Comparison of ENCODE assay signal across 1 cellular context in the genomic region with DNA sequence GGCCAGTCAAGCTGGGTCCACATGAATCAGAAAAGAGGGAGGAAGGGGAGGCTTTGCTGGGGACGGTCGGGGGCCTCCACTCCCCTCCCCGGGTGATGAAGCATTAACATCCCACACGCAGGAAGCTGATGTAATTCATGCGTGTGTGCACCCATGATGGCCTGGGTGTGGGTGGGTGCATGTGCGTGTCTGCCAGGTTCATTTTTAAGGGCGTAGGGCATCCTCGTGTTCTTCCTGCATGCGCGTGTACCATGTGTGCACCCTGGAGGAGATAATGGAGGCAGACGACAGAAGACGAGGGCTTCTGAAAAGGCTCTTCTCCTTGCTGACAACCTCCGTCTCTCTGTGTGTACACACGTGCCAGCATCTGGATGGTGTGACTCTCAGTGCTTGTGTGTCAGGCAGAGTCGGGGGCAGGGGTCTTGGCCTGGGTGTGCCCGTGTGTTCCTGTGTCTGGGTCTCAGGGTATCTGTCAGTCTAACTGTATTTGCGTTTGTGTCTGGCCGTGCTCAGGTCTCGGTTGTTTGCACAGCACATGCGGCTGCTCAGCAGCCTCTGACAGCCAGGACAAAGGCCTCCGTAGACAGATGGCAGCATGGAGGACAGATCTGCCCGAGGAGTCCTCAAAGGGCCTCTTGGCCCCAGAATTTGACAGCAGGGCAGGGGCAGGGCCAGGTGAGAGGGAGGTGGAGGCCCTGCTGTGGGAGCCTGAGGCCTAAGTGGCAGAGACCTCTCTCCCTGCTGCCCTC.
TF ChIP-seq lines count a peak whose summit lies in the region.

No MANE protein-coding gene starts in this region.

TF ChIP-seq in HepG2, 621 proteins besides CTCF, POLR2A, EP300 and RAD21 (continued from another document):
- TF ChIP-seq, protein P1, sequence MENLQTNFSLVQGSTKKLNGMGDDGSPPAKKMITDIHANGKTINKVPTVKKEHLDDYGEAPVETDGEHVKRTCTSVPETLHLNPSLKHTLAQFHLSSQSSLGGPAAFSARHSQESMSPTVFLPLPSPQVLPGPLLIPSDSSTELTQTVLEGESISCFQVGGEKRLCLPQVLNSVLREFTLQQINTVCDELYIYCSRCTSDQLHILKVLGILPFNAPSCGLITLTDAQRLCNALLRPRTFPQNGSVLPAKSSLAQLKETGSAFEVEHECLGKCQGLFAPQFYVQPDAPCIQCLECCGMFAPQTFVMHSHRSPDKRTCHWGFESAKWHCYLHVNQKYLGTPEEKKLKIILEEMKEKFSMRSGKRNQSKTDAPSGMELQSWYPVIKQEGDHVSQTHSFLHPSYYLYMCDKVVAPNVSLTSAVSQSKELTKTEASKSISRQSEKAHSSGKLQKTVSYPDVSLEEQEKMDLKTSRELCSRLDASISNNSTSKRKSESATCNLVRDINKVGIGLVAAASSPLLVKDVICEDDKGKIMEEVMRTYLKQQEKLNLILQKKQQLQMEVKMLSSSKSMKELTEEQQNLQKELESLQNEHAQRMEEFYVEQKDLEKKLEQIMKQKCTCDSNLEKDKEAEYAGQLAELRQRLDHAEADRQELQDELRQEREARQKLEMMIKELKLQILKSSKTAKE (CRISPR knock-in tag; IDR thresholded peaks at IDR 0.05; ENCODE audit: borderline replicate concordance) = peak; percentile 61
- no peak for TF ChIP-seq GABPA (IDR thresholded peaks at IDR 0.05; ENCODE audit: low read depth, low read length)
- no peak for TF ChIP-seq GABPA (CRISPR knock-in tag; IDR thresholded peaks at IDR 0.05; ENCODE audit: low read depth)
- TF ChIP-seq SOX5 (CRISPR knock-in tag; IDR thresholded peaks at IDR 0.05; ENCODE audit: borderline replicate concordance) = peak; percentile 74
- no peak for TF ChIP-seq ZNF773 (CRISPR knock-in tag; IDR thresholded peaks at IDR 0.05; ENCODE audit: borderline replicate concordance)
- no peak for TF ChIP-seq ZNF337 (CRISPR knock-in tag; IDR thresholded peaks at IDR 0.05; ENCODE audit: borderline replicate concordance, low read depth)
- no peak for TF ChIP-seq PITX1 (CRISPR knock-in tag; IDR thresholded peaks at IDR 0.05)
- TF ChIP-seq, protein P2, sequence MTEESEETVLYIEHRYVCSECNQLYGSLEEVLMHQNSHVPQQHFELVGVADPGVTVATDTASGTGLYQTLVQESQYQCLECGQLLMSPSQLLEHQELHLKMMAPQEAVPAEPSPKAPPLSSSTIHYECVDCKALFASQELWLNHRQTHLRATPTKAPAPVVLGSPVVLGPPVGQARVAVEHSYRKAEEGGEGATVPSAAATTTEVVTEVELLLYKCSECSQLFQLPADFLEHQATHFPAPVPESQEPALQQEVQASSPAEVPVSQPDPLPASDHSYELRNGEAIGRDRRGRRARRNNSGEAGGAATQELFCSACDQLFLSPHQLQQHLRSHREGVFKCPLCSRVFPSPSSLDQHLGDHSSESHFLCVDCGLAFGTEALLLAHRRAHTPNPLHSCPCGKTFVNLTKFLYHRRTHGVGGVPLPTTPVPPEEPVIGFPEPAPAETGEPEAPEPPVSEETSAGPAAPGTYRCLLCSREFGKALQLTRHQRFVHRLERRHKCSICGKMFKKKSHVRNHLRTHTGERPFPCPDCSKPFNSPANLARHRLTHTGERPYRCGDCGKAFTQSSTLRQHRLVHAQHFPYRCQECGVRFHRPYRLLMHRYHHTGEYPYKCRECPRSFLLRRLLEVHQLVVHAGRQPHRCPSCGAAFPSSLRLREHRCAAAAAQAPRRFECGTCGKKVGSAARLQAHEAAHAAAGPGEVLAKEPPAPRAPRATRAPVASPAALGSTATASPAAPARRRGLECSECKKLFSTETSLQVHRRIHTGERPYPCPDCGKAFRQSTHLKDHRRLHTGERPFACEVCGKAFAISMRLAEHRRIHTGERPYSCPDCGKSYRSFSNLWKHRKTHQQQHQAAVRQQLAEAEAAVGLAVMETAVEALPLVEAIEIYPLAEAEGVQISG (CRISPR knock-in tag; IDR thresholded peaks at IDR 0.05) = no peak; the same call in 1 of the 2 replicates
